19 cellular contexts compared by ENCODE assay signal in genomic region chr6:33954453-33954852, GRCh38.
"Had no signal": no experiment of that assay in that cellular context is flagged by ENCODE, and none has a peak within 500 bp of the region (broad histone marks: within the 10 kb centered on the region; RNA-seq: fewer than 3 reads in every experiment).

No MANE protein-coding gene starts in this region.

- H3K4me3 Mint-ChIP-seq: activated CD4-positive, alpha-beta T cell treated with anti-CD3 and anti-CD28 coated beads, Interleukin-2, amount 10 ng/mL, durations not matched to agents 7 days and 5 days; activated T-helper 1 cell treated with anti-CD3 and anti-CD28 coated beads, Interleukin-12 subunit alpha, Interleukin-12 subunit beta, Interleukin-2, Interleukin-4 antibody, amounts not matched to agents 30 ng/mL and 10 ng/mL and 1 ng/mL, durations not matched to agents 14 hours and 24 hours and 36 hours; brain; mesothelial cell of epicardium; nephron; stimulated activated naive CD8-positive, alpha-beta T cell treated with anti-CD3 and anti-CD28 coated beads, Interleukin-15, Interleukin-2, amounts not matched to agents 100 ng/mL and 50 ng/mL, for 24 hours had no signal

- DNase-seq: activated CD4-positive, alpha-beta T cell treated with anti-CD3 and anti-CD28 coated beads, Interleukin-2, amount 10 ng/mL, durations not matched to agents 7 days and 5 days; activated naive CD4-positive, alpha-beta T cell treated with Interleukin-2 at 50 U/mL for 16 hours; activated T-cell treated with anti-CD3 and anti-CD28 coated beads for 4 hours; anterior cingulate cortex; central memory CD4-positive, alpha-beta T cell; dorsolateral prefrontal cortex; foreskin fibroblast; lower lobe of right lung; nucleus accumbens; retina; stimulated activated CD4-positive, alpha-beta T cell treated with anti-CD3 and anti-CD28 coated beads, Interleukin-15, amount 100 ng/mL, for 24 hours; stimulated activated CD4-positive, alpha-beta T cell treated with anti-CD3 and anti-CD28 coated beads, Interleukin-2, amount 100 ng/mL, for 48 hours had no signal

- H3K9me3 Mint-ChIP-seq: activated CD4-positive, alpha-beta T cell treated with anti-CD3 and anti-CD28 coated beads, Interleukin-2, amount 10 ng/mL, durations not matched to agents 7 days and 5 days; activated T-helper 1 cell treated with anti-CD3 and anti-CD28 coated beads, Interleukin-12 subunit alpha, Interleukin-12 subunit beta, Interleukin-2, Interleukin-4 antibody, amounts not matched to agents 30 ng/mL and 10 ng/mL and 1 ng/mL, durations not matched to agents 14 hours and 24 hours and 36 hours; mesothelial cell of epicardium; nephron; stimulated activated naive CD8-positive, alpha-beta T cell treated with anti-CD3 and anti-CD28 coated beads, Interleukin-15, Interleukin-2, amounts not matched to agents 100 ng/mL and 50 ng/mL, for 24 hours had no signal

- H3K4me3 ChIP-seq: dorsolateral prefrontal cortex, lower lobe of right lung, tibial nerve had no signal

- H3K9me3 ChIP-seq: lower lobe of right lung, tibial nerve had no signal

- H3K36me3 Mint-ChIP-seq: brain, mesothelial cell of epicardium had no signal

- H3K36me3 ChIP-seq: lower lobe of right lung, tibial nerve had no signal

- H3K27me3 Mint-ChIP-seq: stimulated activated naive CD8-positive, alpha-beta T cell treated with anti-CD3 and anti-CD28 coated beads, Interleukin-15, Interleukin-2, amounts not matched to agents 100 ng/mL and 50 ng/mL, for 24 hours had no signal

- H3K27ac ChIP-seq: dorsolateral prefrontal cortex, epithelial cell of prostate, lower lobe of right lung, tibial nerve had no signal

- H3K4me1 ChIP-seq: lower lobe of right lung, tibial nerve had no signal

- H3K4me1 Mint-ChIP-seq: mesothelial cell of epicardium had no signal

- H3K27ac Mint-ChIP-seq: activated CD4-positive, alpha-beta T cell treated with anti-CD3 and anti-CD28 coated beads, Interleukin-2, amount 10 ng/mL, durations not matched to agents 7 days and 5 days; activated T-helper 1 cell treated with anti-CD3 and anti-CD28 coated beads, Interleukin-12 subunit alpha, Interleukin-12 subunit beta, Interleukin-2, Interleukin-4 antibody, amounts not matched to agents 30 ng/mL and 10 ng/mL and 1 ng/mL, durations not matched to agents 14 hours and 24 hours and 36 hours; mesothelial cell of epicardium; nephron; stimulated activated naive CD8-positive, alpha-beta T cell treated with anti-CD3 and anti-CD28 coated beads, Interleukin-15, Interleukin-2, amounts not matched to agents 100 ng/mL and 50 ng/mL, for 24 hours had no signal
